16 cellular contexts compared by ENCODE assay signal in genomic region chr14:91568626-91569025, GRCh38. TPM values are rescaled to one million over a fixed set of nuclear protein-coding genes. Genes with fewer than 3 reads are reported as not detected.
DNase-seq lines count a peak whose midpoint lies in the region; ATAC-seq, FAIRE-seq and TF ChIP-seq lines count a peak whose summit lies in the region.
"Had no signal": no experiment of that assay in that cellular context is flagged by ENCODE, and none has a peak within 500 bp of the region (broad histone marks: within the 10 kb centered on the region; RNA-seq: fewer than 3 reads in every experiment).

No MANE protein-coding gene starts in this region.

- H3K79me2 ChIP-seq in HCT116 (ENCODE audit: insufficient read depth, low read length) (no peaks in the 10 kb centered on the region), OCI-LY3 (ENCODE audit: low read length) (no peaks in the 10 kb centered on the region), mesendoderm (ENCODE audit: control insufficient read depth, insufficient read depth, low read length) (no peaks in the 10 kb centered on the region)

- no peak overlapping the region for H2BK15ac ChIP-seq in mesendoderm (replicated peaks; ENCODE audit: low read depth)

- H2AFZ ChIP-seq in HCT116 (ENCODE audit: low read depth, low read length, poor library complexity, severe bottlenecking) = no peak overlapping the region
- no peak overlapping the region for H2AFZ ChIP-seq in OCI-LY3 (ENCODE audit: low read depth, low read length)

- CTCF ChIA-PET in HCT116 (lab: Charles Lee) = interaction anchor here (1.0 kb wide), 1 partner anchor 343 kb away, joined by 5 read pairs; no protein-coding TSS in a partner anchor

- H3K9me3 ChIP-seq in HCT116 (ENCODE audit: control insufficient read depth in 1 of 2, insufficient read depth in 1 of 2, low read depth in 1 of 2, low read length in 2 of 2) = no peaks in the 10 kb centered on the region
- H3K9me3 ChIP-seq in OCI-LY3 (ENCODE audit: insufficient read depth, low read length) = no peaks in the 10 kb centered on the region
- no peaks in the 10 kb centered on the region for H3K9me3 ChIP-seq in small intestine (ENCODE audit: control insufficient read depth, low read depth)

- peak; percentile 29; the same call in 1 of the 2 replicates for TF ChIP-seq RAD21 in HCT116 (IDR thresholded peaks at IDR 0.05; ENCODE audit: low read depth)

- H3K4me3 ChIP-seq in HCT116 (replicated peaks in 1 of 2; ENCODE audit: low read depth in 1 of 2, low read length in 2 of 2) (no peak overlapping the region), OCI-LY3 (ENCODE audit: low read length) (no peak overlapping the region), epithelial cell of proximal tubule (ENCODE audit: low read depth, low read length) (no peak overlapping the region), small intestine (ENCODE audit: low read depth in 1 of 2, low read length in 2 of 2) (no peak overlapping the region), mesendoderm (ENCODE audit: low read length) (no peak overlapping the region)

- ATAC-seq in HCT116 = peak; percentile 69

- no peak overlapping the region for H3K23ac ChIP-seq in mesendoderm (ENCODE audit: low read length)

- DNase-seq in HCT116 (ENCODE audit: low read depth, low spot score) = no peak
- no peak for DNase-seq in epithelial cell of proximal tubule (ENCODE audit: low read depth)
- peak; percentile 14 for DNase-seq in small intestine
- DNase-seq in stimulated activated CD4-positive, alpha-beta T cell treated with anti-CD3 and anti-CD28 coated beads, Interleukin-4, amount 100 ng/mL, for 4 hours = no peak
- no peak for DNase-seq in UCSD-AML1 (lab: John Stamatoyannopoulos, UW; ENCODE audit: unreplicated experiment)
- no peak for DNase-seq in mesendoderm
- DNase-seq: ACHN, AML-193, COR-L47, IMR-90, Kasumi-1, NCI-H1417, NCI-H187 treated with DMSO at 0.1 percent for 48 hours, NCI-H69 had no signal

- POLR2A ChIA-PET in HCT116 (lab: Charles Lee) = no interaction called here

- H4K8ac ChIP-seq in mesendoderm (ENCODE audit: low read depth, low read length) = no peak overlapping the region

- TF ChIP-seq POLR2A in HCT116 (IDR thresholded peaks at IDR 0.05; ENCODE audit: borderline replicate concordance, extremely low read depth, insufficient read depth, insufficient read length) = no peak

- H3K9ac ChIP-seq in HCT116 (ENCODE audit: low read length) = no peak overlapping the region
- H3K9ac ChIP-seq in OCI-LY3 (ENCODE audit: low read length) = no peak overlapping the region
- no peak overlapping the region for H3K9ac ChIP-seq in mesendoderm (ENCODE audit: low read length)

- no peak for FAIRE-seq in small intestine (lab: Jason Lieb, UNC)

- no peaks in the 10 kb centered on the region for H3K27me3 ChIP-seq in HCT116 (ENCODE audit: insufficient read depth, low read length)
- H3K27me3 ChIP-seq in OCI-LY3 (ENCODE audit: low read depth, low read length) = peaks cover 6% of the 10 kb centered on the region; the same call in 1 of the 2 replicates
- H3K27me3 ChIP-seq in small intestine (ENCODE audit: control insufficient read depth in 2 of 2, insufficient read depth in 2 of 2, low read length in 2 of 2) = peaks cover 0 to 4% of the 10 kb centered on the region in 2 donors
- peaks cover 5% of the 10 kb centered on the region for H3K27me3 ChIP-seq in mesendoderm (ENCODE audit: insufficient read depth, low read length, poor library complexity)

- H4K20me1 ChIP-seq in HCT116 (ENCODE audit: insufficient read depth) = no peaks in the 10 kb centered on the region
- H4K20me1 ChIP-seq in OCI-LY3 (ENCODE audit: insufficient read depth, low read length) = no peaks in the 10 kb centered on the region

- intact Hi-C loops in HCT116 (cut with micrococcal nuclease) = no loop called here

- H3K56ac ChIP-seq in mesendoderm (ENCODE audit: low read length) = no peak overlapping the region

- WGBS in small intestine, 3 donors = 78 to 86% (median 83%) methylated on average over 4 of the region's 4 CpGs
- no CpG with 5 or more reads among the region's 4 CpGs for WGBS in mesendoderm (ENCODE audit: extremely low coverage, insufficient coverage, low lambda C conversion rate)

- H3K4me1 ChIP-seq in HCT116 (ENCODE audit: control insufficient read depth in 1 of 2, insufficient read depth in 2 of 2, low read length in 2 of 2) (peaks cover 5% of the 10 kb centered on the region in 2 experiments; a peak in 2 of 4 replicates), OCI-LY3 (ENCODE audit: low read length) (peaks cover 6% of the 10 kb centered on the region), small intestine (ENCODE audit: control insufficient read depth in 2 of 2, insufficient read depth in 1 of 2, low read depth in 1 of 2, low read length in 1 of 2) (no peaks in the 10 kb centered on the region), mesendoderm (ENCODE audit: control insufficient read depth, low read depth, low read length) (no peaks in the 10 kb centered on the region)

- no peak overlapping the region for H2AK5ac ChIP-seq in mesendoderm (ENCODE audit: low read length)

- no peak overlapping the region for H3K18ac ChIP-seq in mesendoderm (ENCODE audit: low read length)

- H4K5ac ChIP-seq in mesendoderm (ENCODE audit: low read length) = no peak overlapping the region

- RAD21 ChIA-PET in HCT116 (lab: Charles Lee; ENCODE audit: low non-redundant PET in 1 of 2, low total read pairs in 2 of 2, uncharacterized antibody in 2 of 2, unreplicated experiment in 2 of 2) = no interaction called here

- no peak overlapping the region for H2BK120ac ChIP-seq in mesendoderm (ENCODE audit: low read depth, low read length)

- BruUV-seq in HCT116 (replicated peaks; lab: Mats Ljungman, UMichigan) = no TSS peak

- H3K4me2 ChIP-seq in HCT116 (ENCODE audit: low read length) = no peak overlapping the region
- no peak overlapping the region for H3K4me2 ChIP-seq in OCI-LY3 (ENCODE audit: low read length)
- H3K4me2 ChIP-seq in mesendoderm (ENCODE audit: low read length) = no peak overlapping the region

- H3K9me2 ChIP-seq in HCT116 (ENCODE audit: insufficient read depth) = no peaks in the 10 kb centered on the region

- TF ChIP-seq CTCF in HCT116 (IDR thresholded peaks at IDR 0.05 in 2 of 3, conservative IDR thresholded peaks at IDR 0.05 in 1 of 3; ENCODE audit: borderline replicate concordance in 1 of 3, insufficient read depth in 1 of 3, low read depth in 2 of 3, low read length in 2 of 3) (peak in 2 of 3 experiments; percentile 29 to 34; a peak in 3 of 6 replicates), OCI-LY3 (IDR thresholded peaks at IDR 0.05; ENCODE audit: low read depth, low read length) (peak; percentile 38; the same call in 1 of the 2 replicates), epithelial cell of proximal tubule (conservative IDR thresholded peaks at IDR 0.05; ENCODE audit: low read depth, low read length) (peak; percentile 27)

- H3K27ac ChIP-seq in HCT116 (ENCODE audit: low read depth, low read length) (no peak overlapping the region), OCI-LY3 (ENCODE audit: low read length) (no peak overlapping the region), small intestine (ENCODE audit: low read depth in 1 of 2, low read length in 1 of 2) (no peak overlapping the region), mesendoderm (ENCODE audit: low read depth, low read length) (no peak overlapping the region)
- H3K27ac ChIP-seq: RWPE1 had no signal

- H3K4ac ChIP-seq in mesendoderm (ENCODE audit: low read depth, low read length) = no peak overlapping the region

- H3K79me1 ChIP-seq in mesendoderm (ENCODE audit: low read length) = no peaks in the 10 kb centered on the region

- H3K36me3 ChIP-seq in HCT116 (ENCODE audit: control insufficient read depth in 1 of 2, insufficient read depth in 2 of 2, low read length in 2 of 2) (no peaks in the 10 kb centered on the region), OCI-LY3 (replicated peaks; ENCODE audit: low read depth, low read length) (no peaks in the 10 kb centered on the region), small intestine (ENCODE audit: control insufficient read depth in 2 of 2, insufficient read depth in 2 of 2, low read length in 2 of 2) (no peaks in the 10 kb centered on the region), mesendoderm (ENCODE audit: control insufficient read depth, insufficient read depth, low read length) (no peaks in the 10 kb centered on the region)

- H2BK5ac ChIP-seq in mesendoderm (ENCODE audit: low read length) = no peak overlapping the region

TF ChIP-seq in HCT116, 20 proteins besides CTCF, POLR2A, EP300 and RAD21 (continues in another document):
- TF ChIP-seq REST (IDR thresholded peaks at IDR 0.05; ENCODE audit: low read depth) = no peak
- TF ChIP-seq, protein P1, sequence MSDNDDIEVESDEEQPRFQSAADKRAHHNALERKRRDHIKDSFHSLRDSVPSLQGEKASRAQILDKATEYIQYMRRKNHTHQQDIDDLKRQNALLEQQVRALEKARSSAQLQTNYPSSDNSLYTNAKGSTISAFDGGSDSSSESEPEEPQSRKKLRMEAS (IDR thresholded peaks at IDR 0.05) = no peak

RNA-seq across cellular contexts. Expression of gene PPP4R3A, which starts 58.5 kb away (rescaled TPM):
- total RNA-seq in HCT116 (2021; ENCODE audit: unreplicated experiment) = 67.7 TPM
- polyA plus RNA-seq in HCT116 (2012) = 36.9 and 37.0 TPM in 2 replicates
- 31.0 and 49.0 TPM in 2 replicates for total RNA-seq in epithelial cell of proximal tubule
- polyA plus RNA-seq in small intestine = 10 to 100 TPM; 55.9 to 78.5 (median 57.5) TPM
- polyA plus RNA-seq in mesendoderm (2013, experiment 1 of 2) = 84.1 TPM
- 84.0 TPM for polyA plus RNA-seq in mesendoderm (2013, experiment 2 of 2)
